ENCODE assay signal across 8 cellular contexts in the genomic region with DNA sequence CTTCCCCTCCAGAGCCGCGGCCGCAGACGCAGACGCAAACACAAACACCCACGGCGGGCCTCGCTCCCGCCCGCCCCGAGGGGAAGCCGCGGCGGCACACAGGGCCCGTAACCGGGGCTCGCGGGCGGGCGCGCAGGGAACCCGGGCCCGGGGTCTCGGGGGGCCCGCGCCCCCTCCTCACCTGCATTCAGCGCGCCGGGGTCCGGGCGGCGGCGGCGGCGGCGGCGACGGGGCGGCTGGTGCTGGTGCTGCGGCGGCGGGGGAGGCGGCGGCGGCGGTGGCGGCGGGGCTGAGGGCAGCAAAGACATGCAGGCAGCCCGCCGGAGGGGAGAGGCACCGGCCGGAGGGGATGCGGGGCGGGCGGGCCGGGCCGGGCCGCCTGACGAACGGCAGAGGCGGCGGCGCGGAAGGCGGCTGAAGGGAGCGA. TPM values are rescaled to one million over a fixed set of nuclear protein-coding genes. Genes with fewer than 3 reads are reported as not detected.
DNase-seq lines count a peak whose midpoint lies in the region; ATAC-seq and TF ChIP-seq lines count a peak whose summit lies in the region.

No MANE protein-coding gene starts in this region.

- DNase-seq in BJ (ENCODE audit: low read depth) = no peak
- DNase-seq in adrenal gland = no peak
- peak; percentile 49 for DNase-seq in stimulated activated CD4-positive, alpha-beta T cell treated with anti-CD3 and anti-CD28 coated beads, Interleukin-15, amount 100 ng/mL, for 24 hours
- no peak for DNase-seq in globus pallidus (ENCODE audit: low spot score)
- no peak for DNase-seq in effector CD4-positive, alpha-beta T cell

- peak overlapping the region; percentile 75 for H3K9ac ChIP-seq in iPS-15b (ENCODE audit: low read depth, low read length)

- TF ChIP-seq POLR2A in adrenal gland (IDR thresholded peaks at IDR 0.05) = peak in 1 of 2 donors; percentile 41

- CTCF ChIA-PET in BJ (lab: Yijun Ruan, JAX) = interaction anchor here (1.8 to 2.0 kb wide), 2 partner anchors 8 to 18 kb away, joined by 4 to 5 read pairs; no protein-coding TSS in a partner anchor

- intact Hi-C loops in adrenal gland (cut with DNase I) = loop anchor here in 1 of 2 donors (10.0 kb wide), 1 partner anchor 45 kb away; the partner anchor contains the start of gene MRPL1

- peak overlapping the region; percentile 90 to 99 (median 97) for H3K27ac ChIP-seq in adrenal gland

- H3K36me3 ChIP-seq in BJ (ENCODE audit: control insufficient read depth, insufficient read depth, low read length) (no peaks in the 10 kb centered on the region), adrenal gland (replicated peaks in 1 of 2) (no peaks in the 10 kb centered on the region), iPS-15b (ENCODE audit: control insufficient read depth, insufficient read depth, low read length) (no peaks in the 10 kb centered on the region)

- POLR2A ChIA-PET in BJ (lab: Charles Lee) = no interaction called here

- WGBS in adrenal gland, 4 donors = 0 to 1% (median 0%) methylated on average over 8 to 61 of the region's 66 CpGs

- H3K4me1 ChIP-seq in adrenal gland (replicated peaks in 1 of 2) (peaks cover 10 to 52% of the 10 kb centered on the region in 2 donors), iPS-15b (ENCODE audit: control insufficient read depth, insufficient read depth, low read length) (peaks cover 4% of the 10 kb centered on the region)

- H3K9me3 ChIP-seq in adrenal gland (replicated peaks in 1 of 3) (no peaks in the 10 kb centered on the region), iPS-15b (ENCODE audit: control insufficient read depth, insufficient read depth, low read length) (no peaks in the 10 kb centered on the region)

- TF ChIP-seq CTCF in BJ (IDR thresholded peaks at IDR 0.05; ENCODE audit: insufficient read depth, low read depth, low read length) = no peak
- no peak for TF ChIP-seq CTCF in adrenal gland (IDR thresholded peaks at IDR 0.05)

- ATAC-seq in GM19438 (IDR thresholded peaks at IDR 0.05; ENCODE audit: low read depth, unreplicated experiment) (peak; percentile 19), HG03521 (IDR thresholded peaks at IDR 0.05; ENCODE audit: unreplicated experiment) (peak; percentile 15)

- H3K27me3 ChIP-seq in BJ (ENCODE audit: control insufficient read depth, insufficient read depth, low read length) = no peaks in the 10 kb centered on the region
- no peaks in the 10 kb centered on the region for H3K27me3 ChIP-seq in adrenal gland
- H3K27me3 ChIP-seq in iPS-15b (ENCODE audit: control insufficient read depth, insufficient read depth, low read length) = peaks cover 8% of the 10 kb centered on the region

- H3K4me3 ChIP-seq in BJ (ENCODE audit: low read depth, low read length) (peak overlapping the region; percentile 95), adrenal gland (peak overlapping the region; percentile 64 to 96 (median 78)), iPS-15b (ENCODE audit: low read depth, low read length) (peak overlapping the region; percentile 88)

RNA-seq across cellular contexts. Expression of gene CNOT6L, which starts 0.3 kb away (rescaled TPM):
- polyA plus RNA-seq in BJ (2011; rRNA removed) (6.4 and 9.4 TPM in 2 replicates), adrenal gland (10 to 100 TPM in 1 of 3 donors, 1 to 10 TPM in 2; 4.0 to 20.2 (median 4.8) TPM)
- 17.7 and 19.7 TPM in 2 replicates for polyA minus RNA-seq in BJ (2011; rRNA and poly(A)+ RNA removed)
- total RNA-seq in adrenal gland = 10 to 100 TPM; 12.1 to 50.9 (median 42.1) TPM

RNA-seq across cellular contexts. Expression of gene MRPL1, which starts 43.2 kb away (rescaled TPM):
- polyA plus RNA-seq in BJ (2011; rRNA removed) (8.3 and 22.5 TPM in 2 replicates), adrenal gland (10 to 100 TPM; 36.7 to 49.4 (median 42.4) TPM)
- polyA minus RNA-seq in BJ (2011; rRNA and poly(A)+ RNA removed) = 2.4 and 3.4 TPM in 2 replicates
- 10 to 100 TPM; 14.3 to 35.1 (median 24.6) TPM for total RNA-seq in adrenal gland
